Comparison of ENCODE assay signal across 12 cellular contexts in the genomic region with DNA sequence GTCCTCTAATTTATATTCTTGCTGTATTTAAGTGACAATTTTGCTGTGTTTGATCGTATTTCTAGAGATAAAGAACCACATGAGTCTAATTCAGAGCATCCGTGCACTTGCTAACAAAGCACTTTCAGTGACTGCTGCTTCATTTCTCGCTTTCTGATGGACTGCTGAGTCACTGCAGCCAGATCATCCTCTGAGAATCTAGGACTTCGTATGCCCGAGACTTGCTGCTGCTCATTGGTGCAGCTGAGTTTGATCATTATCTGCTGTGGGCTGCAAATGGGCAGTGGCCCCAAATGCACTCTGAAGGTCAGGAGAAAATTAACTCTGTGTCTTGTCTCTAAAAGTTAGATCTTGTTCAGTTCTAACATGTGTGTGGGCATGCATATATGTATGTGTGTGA.
DNase-seq lines count a peak whose midpoint lies in the region; TF ChIP-seq lines count a peak whose summit lies in the region.
"Had no signal": no experiment of that assay in that cellular context is flagged by ENCODE, and none has a peak within 500 bp of the region (broad histone marks: within the 10 kb centered on the region; RNA-seq: fewer than 3 reads in every experiment).

No MANE protein-coding gene starts in this region.

- H4K20me1 ChIP-seq in fibroblast of lung (ENCODE audit: control insufficient read depth, extremely low read depth, insufficient read depth, low read length) = no peaks in the 10 kb centered on the region

- H3K27me3 ChIP-seq in fibroblast of lung (ENCODE audit: control insufficient read depth, insufficient read depth, low read length) = no peaks in the 10 kb centered on the region

- no peak for TF ChIP-seq CTCF in GM12865 (IDR thresholded peaks at IDR 0.05; ENCODE audit: insufficient read depth, low read depth, low read length, missing control alignments)
- TF ChIP-seq CTCF in fibroblast of lung (conservative IDR thresholded peaks at IDR 0.05 in 1 of 2, IDR thresholded peaks at IDR 0.05 in 1 of 2; ENCODE audit: low read depth in 1 of 2, low read length in 2 of 2) = no peak

- no peak overlapping the region for H3K4me3 ChIP-seq in GM12865 (ENCODE audit: low read depth, low read length)
- no peak overlapping the region for H3K4me3 ChIP-seq in fibroblast of lung (replicated peaks in 1 of 4; ENCODE audit: control extremely low read depth in 1 of 4, insufficient read depth in 1 of 4, low read depth in 3 of 4, low read length in 4 of 4)
- H3K4me3 ChIP-seq in skeletal muscle cell (ENCODE audit: low read depth, low read length) = no peak overlapping the region
- H3K4me3 ChIP-seq: lung had no signal

- no peaks in the 10 kb centered on the region for H3K4me1 ChIP-seq in fibroblast of lung (ENCODE audit: control insufficient read depth, extremely low read depth, insufficient read depth, low read length)

- no peak overlapping the region for H3K27ac ChIP-seq in fibroblast of lung (ENCODE audit: insufficient read depth, low read length)

- H3K27me3 Mint-ChIP-seq in activated T-helper 2 cell treated with anti-CD3 and anti-CD28 coated beads, Interferon-gamma antibody, Interleukin-2, Interleukin-4, amounts not matched to agents 10 μg/mL and 5 μg/mL and 100 μg/mL, durations not matched to agents 14 hours and 24 hours and 36 hours (ENCODE audit: low read depth) = no peaks in the 10 kb centered on the region

- no peak overlapping the region for H2AFZ ChIP-seq in fibroblast of lung (ENCODE audit: low read length)

- no peaks in the 10 kb centered on the region for H3K9me3 ChIP-seq in fibroblast of lung (ENCODE audit: control insufficient read depth, insufficient read depth, low read depth, low read length)

- H3K9ac ChIP-seq in fibroblast of lung (ENCODE audit: insufficient read depth, low read length) = no peak overlapping the region

- H3K4me2 ChIP-seq in fibroblast of lung (ENCODE audit: extremely low read depth, insufficient read depth, low read length) = no peak overlapping the region

- intact Hi-C loops in activated T-helper 2 cell treated with anti-CD3 and anti-CD28 coated beads, Interferon-gamma antibody, Interleukin-2, Interleukin-4, amounts not matched to agents 10 μg/mL and 5 μg/mL and 100 μg/mL, durations not matched to agents 14 hours and 24 hours and 36 hours (cut with micrococcal nuclease) = no loop called here

- no peaks in the 10 kb centered on the region for H3K4me1 Mint-ChIP-seq in activated T-helper 2 cell treated with anti-CD3 and anti-CD28 coated beads, Interferon-gamma antibody, Interleukin-2, Interleukin-4, amounts not matched to agents 10 μg/mL and 5 μg/mL and 100 μg/mL, durations not matched to agents 14 hours and 24 hours and 36 hours (ENCODE audit: low read depth)

- no peaks in the 10 kb centered on the region for H3K9me3 Mint-ChIP-seq in activated T-helper 2 cell treated with anti-CD3 and anti-CD28 coated beads, Interferon-gamma antibody, Interleukin-2, Interleukin-4, amounts not matched to agents 10 μg/mL and 5 μg/mL and 100 μg/mL, durations not matched to agents 14 hours and 24 hours and 36 hours
- H3K9me3 Mint-ChIP-seq: activated naive CD8-positive, alpha-beta T cell treated with anti-CD3 and anti-CD28 coated beads for 36 hours had no signal

- no peaks in the 10 kb centered on the region for H3K36me3 Mint-ChIP-seq in activated T-helper 2 cell treated with anti-CD3 and anti-CD28 coated beads, Interferon-gamma antibody, Interleukin-2, Interleukin-4, amounts not matched to agents 10 μg/mL and 5 μg/mL and 100 μg/mL, durations not matched to agents 14 hours and 24 hours and 36 hours (ENCODE audit: low read depth)
- H3K36me3 Mint-ChIP-seq: activated naive CD8-positive, alpha-beta T cell treated with anti-CD3 and anti-CD28 coated beads for 36 hours had no signal

- no peak overlapping the region for H3K27ac Mint-ChIP-seq in activated T-helper 2 cell treated with anti-CD3 and anti-CD28 coated beads, Interferon-gamma antibody, Interleukin-2, Interleukin-4, amounts not matched to agents 10 μg/mL and 5 μg/mL and 100 μg/mL, durations not matched to agents 14 hours and 24 hours and 36 hours
- H3K27ac Mint-ChIP-seq: activated naive CD8-positive, alpha-beta T cell treated with anti-CD3 and anti-CD28 coated beads for 36 hours had no signal

- no peaks in the 10 kb centered on the region for H3K36me3 ChIP-seq in fibroblast of lung (ENCODE audit: control insufficient read depth, insufficient read depth, low read length)

- no peaks in the 10 kb centered on the region for H3K79me2 ChIP-seq in fibroblast of lung (ENCODE audit: control insufficient read depth, insufficient read depth, low read length)

- DNase-seq in GM12865 (ENCODE audit: low read depth) (peak; percentile 61), NCI-H460 (ENCODE audit: extremely low read depth, low read depth) (peak; percentile 69), fibroblast of lung (ENCODE audit: low read depth in 2 of 2) (peak; percentile 7 to 41), skeletal muscle cell (ENCODE audit: low read depth) (peak; percentile 8), GM19238 (ENCODE audit: insufficient read length, low spot score) (no peak), D341Med (ENCODE audit: low spot score) (no peak), SW480 (ENCODE audit: low spot score) (no peak)
- no peak for DNase-seq in activated T-helper 2 cell treated with anti-CD3 and anti-CD28 coated beads, Interferon-gamma antibody, Interleukin-2, Interleukin-4, amounts not matched to agents 10 μg/mL and 5 μg/mL and 100 μg/mL, durations not matched to agents 14 hours and 24 hours and 36 hours (ENCODE audit: low spot score)
- DNase-seq: activated naive CD8-positive, alpha-beta T cell treated with anti-CD3 and anti-CD28 coated beads for 36 hours; NCI-H2081; SW 1271 had no signal

- no peak overlapping the region for H3K4me3 Mint-ChIP-seq in activated T-helper 2 cell treated with anti-CD3 and anti-CD28 coated beads, Interferon-gamma antibody, Interleukin-2, Interleukin-4, amounts not matched to agents 10 μg/mL and 5 μg/mL and 100 μg/mL, durations not matched to agents 14 hours and 24 hours and 36 hours (ENCODE audit: low read depth)
- H3K4me3 Mint-ChIP-seq: activated naive CD8-positive, alpha-beta T cell treated with anti-CD3 and anti-CD28 coated beads for 36 hours had no signal

Comparison
In these comparisons a context has a peak if more than half of its experiments do, and no peak if none do; other contexts are left out.
1. DNase-seq: peak in GM12865 (single experiment), NCI-H460 (single experiment), fibroblast of lung (2 of 2) and skeletal muscle cell (single experiment); none in GM19238 (single experiment), D341Med (single experiment), activated T-helper 2 cell treated with anti-CD3 and anti-CD28 coated beads, Interferon-gamma antibody, Interleukin-2, Interleukin-4, amounts not matched to agents 10 μg/mL and 5 μg/mL and 100 μg/mL, durations not matched to agents 14 hours and 24 hours and 36 hours (single experiment) and SW480 (single experiment).